Comparison of ENCODE assay signal across 8 cellular contexts in the genomic region with DNA sequence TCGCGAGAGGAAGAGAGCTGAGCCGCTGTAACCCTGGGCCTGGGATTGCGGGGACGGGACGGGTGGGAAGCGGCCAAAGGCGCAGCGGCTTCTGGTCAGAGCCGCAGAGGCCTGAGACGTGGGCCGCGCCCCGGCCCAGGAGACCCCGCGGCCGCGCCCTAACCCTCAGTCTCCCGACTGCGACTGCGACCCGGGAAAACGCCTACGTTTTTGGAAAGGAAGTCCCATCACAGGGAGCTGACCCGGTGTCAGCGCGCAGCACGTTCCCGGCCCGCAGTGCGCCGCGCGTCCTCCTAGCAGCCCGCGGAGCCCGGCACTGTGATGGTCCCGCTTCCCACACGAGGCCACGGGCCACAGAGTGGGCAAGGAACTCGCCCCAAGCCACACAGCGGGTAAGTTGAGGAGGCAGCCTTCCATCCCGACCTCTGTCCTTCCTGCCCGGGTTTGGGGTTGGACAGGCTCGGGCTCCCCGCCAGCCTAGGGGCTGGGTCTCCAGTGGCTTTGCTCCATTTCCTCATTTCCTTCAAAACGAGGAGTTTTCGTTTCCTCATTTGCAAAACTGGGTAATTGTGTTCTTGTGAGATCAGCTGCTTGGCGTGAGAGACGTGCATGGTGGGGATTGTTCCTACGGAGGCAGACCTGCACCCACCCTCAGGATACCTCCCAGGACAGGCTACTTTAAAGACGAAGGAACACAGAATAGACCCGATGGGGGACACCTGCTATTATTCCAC. TPM values are rescaled to one million over a fixed set of nuclear protein-coding genes. Genes with fewer than 3 reads are reported as not detected.
DNase-seq lines count a peak whose midpoint lies in the region; ATAC-seq and TF ChIP-seq lines count a peak whose summit lies in the region.

No MANE protein-coding gene starts in this region.

- peak overlapping the region; percentile 76 for H3K27ac Mint-ChIP-seq in osteocyte (ENCODE audit: unreplicated experiment)

- H2AFZ ChIP-seq in OCI-LY3 (ENCODE audit: low read depth, low read length): no peak overlapping the region

- peaks cover 29% of the 10 kb centered on the region for H3K36me3 Mint-ChIP-seq in osteocyte (ENCODE audit: unreplicated experiment)

- CTCF ChIA-PET in RWPE1 (lab: Yijun Ruan, JAX): interaction anchor here (0.6 to 2.2 kb wide), 4 partner anchors 12 to 63 kb away, joined by 3 to 12 read pairs (median 6); no protein-coding TSS in a partner anchor

- no peak overlapping the region for H3K27ac ChIP-seq in OCI-LY3 (ENCODE audit: low read length)
- H3K27ac ChIP-seq in foreskin keratinocyte: peak overlapping the region; percentile 5
- H3K27ac ChIP-seq in RWPE1: no peak overlapping the region; the same call in 1 of the 2 replicates

- H3K27me3 Mint-ChIP-seq in osteocyte (ENCODE audit: unreplicated experiment): peaks cover 13% of the 10 kb centered on the region

- no peaks in the 10 kb centered on the region for H3K79me2 ChIP-seq in OCI-LY3 (ENCODE audit: low read length)

- H3K27me3 ChIP-seq in OCI-LY3 (ENCODE audit: low read depth, low read length) (peaks cover 11% of the 10 kb centered on the region; the same call in 1 of the 2 replicates), foreskin keratinocyte (no peaks in the 10 kb centered on the region)

- no peaks in the 10 kb centered on the region for H4K20me1 ChIP-seq in OCI-LY3 (ENCODE audit: insufficient read depth, low read length)

- peaks cover 3% of the 10 kb centered on the region; the same call in 1 of the 2 replicates for H3K9me3 ChIP-seq in OCI-LY3 (ENCODE audit: insufficient read depth, low read length)

- ATAC-seq in foreskin keratinocyte (peak; percentile 47), GM19467 (IDR thresholded peaks at IDR 0.05; ENCODE audit: unreplicated experiment) (no peak), GM21717 (IDR thresholded peaks at IDR 0.05; ENCODE audit: unreplicated experiment) (no peak)

- peak overlapping the region; percentile 26; the same call in 1 of the 2 replicates for H3K4me2 ChIP-seq in OCI-LY3 (ENCODE audit: low read length)

- peak; percentile 46 for DNase-seq in EL
- no peak for DNase-seq in foreskin keratinocyte
- DNase-seq in osteocyte (ENCODE audit: extremely low spot score, unreplicated experiment): no peak
- no peak for DNase-seq in RWPE1 (ENCODE audit: low spot score)
- DNase-seq in middle frontal gyrus (ENCODE audit: extremely low spot score, low spot score): no peak

- peaks cover 7% of the 10 kb centered on the region for H3K4me1 ChIP-seq in OCI-LY3 (ENCODE audit: low read length)
- peaks cover 13% of the 10 kb centered on the region for H3K4me1 ChIP-seq in foreskin keratinocyte

- peaks cover 40% of the 10 kb centered on the region for H3K9me3 Mint-ChIP-seq in osteocyte (ENCODE audit: unreplicated experiment)

- peak overlapping the region; percentile 71 for H3K4me3 Mint-ChIP-seq in osteocyte (ENCODE audit: unreplicated experiment)

- no peak overlapping the region for H3K4me3 ChIP-seq in OCI-LY3 (ENCODE audit: low read length)

- H3K9ac ChIP-seq in OCI-LY3 (ENCODE audit: low read length): no peak overlapping the region

- H3K36me3 ChIP-seq in OCI-LY3 (replicated peaks; ENCODE audit: low read depth, low read length): no peaks in the 10 kb centered on the region

- no peak for TF ChIP-seq CTCF in OCI-LY3 (IDR thresholded peaks at IDR 0.05; ENCODE audit: low read depth, low read length)
- no peak for TF ChIP-seq CTCF in foreskin keratinocyte (conservative IDR thresholded peaks at IDR 0.05)
- no peak for TF ChIP-seq CTCF in osteocyte (IDR thresholded peaks at IDR 0.05)
- TF ChIP-seq CTCF in RWPE1 (conservative IDR thresholded peaks at IDR 0.05; ENCODE audit: low read depth): no peak

- H3K4me1 Mint-ChIP-seq in osteocyte (ENCODE audit: unreplicated experiment): peaks cover 44% of the 10 kb centered on the region

- POLR2A ChIA-PET in RWPE1 (lab: Yijun Ruan, JAX; ENCODE audit: low non-redundant PET): no interaction called here

RNA-seq across cellular contexts. Expression of a gene that starts 1.2 kb away (rescaled TPM):
- total RNA-seq in foreskin keratinocyte: 15.1 and 19.0 TPM in 2 replicates
- polyA plus RNA-seq in foreskin keratinocyte: 10.2 and 10.9 TPM in 2 replicates
- total RNA-seq in osteocyte: 97.2 and 116 TPM in 2 replicates

RNA-seq across cellular contexts. Expression of a gene that starts 51.4 kb away (rescaled TPM):
- total RNA-seq in foreskin keratinocyte: 68.2 and 70.6 TPM in 2 replicates
- polyA plus RNA-seq in foreskin keratinocyte: 91.0 and 96.9 TPM in 2 replicates
- 44.8 and 46.2 TPM in 2 replicates for total RNA-seq in osteocyte
